9 cellular contexts compared by ENCODE assay signal in the genomic region with DNA sequence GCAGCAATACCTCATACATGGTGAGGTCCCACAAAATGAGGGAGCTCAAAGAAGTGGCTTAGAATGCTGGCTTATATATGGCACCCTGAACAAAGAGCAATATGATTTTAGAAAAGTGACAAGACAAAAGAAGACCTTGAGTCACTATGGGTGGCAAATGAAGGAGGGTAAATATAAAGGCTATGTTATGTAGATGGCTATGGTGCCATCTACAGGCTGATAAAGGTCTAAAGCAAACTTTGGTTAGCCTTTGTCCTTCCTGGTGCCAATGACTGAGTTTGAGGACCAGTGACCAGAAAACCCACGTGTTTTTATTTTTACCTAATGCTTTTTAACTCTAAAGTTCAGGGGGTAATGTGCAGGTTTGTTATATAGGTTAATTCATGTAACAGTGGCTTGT.
DNase-seq lines count a peak whose midpoint lies in the region; ATAC-seq and TF ChIP-seq lines count a peak whose summit lies in the region.
"Had no signal": no experiment of that assay in that cellular context is flagged by ENCODE, and none has a peak within 500 bp of the region (broad histone marks: within the 10 kb centered on the region; RNA-seq: fewer than 3 reads in every experiment).

No MANE protein-coding gene starts in this region.

- peak; percentile 3 for DNase-seq in DMS114 treated with DMSO at 0.1 percent for 48 hours (lab: John Stamatoyannopoulos, UW; ENCODE audit: unreplicated experiment)
- DNase-seq in H7 = peak; percentile 75
- peak; percentile 82 for DNase-seq in OCI-M1 (lab: John Stamatoyannopoulos, UW)
- DNase-seq in fibroblast of peridontal ligament (ENCODE audit: extremely low read depth) = peak; percentile 17
- DNase-seq in Peyer's patch = no peak
- no peak for DNase-seq in activated CD8-positive, alpha-beta memory T cell treated with anti-CD3 and anti-CD28 coated beads, Interleukin-2, amount 50 U/mL, for 48 hours

- TF ChIP-seq CTCF in Peyer's patch (IDR thresholded peaks at IDR 0.05) = peak in 2 of 6 experiments; percentile 33 to 47

- no peaks in the 10 kb centered on the region for H3K4me1 ChIP-seq in Peyer's patch
- H3K4me1 ChIP-seq: SJSA1 had no signal

- ATAC-seq in HG03520 (IDR thresholded peaks at IDR 0.05; ENCODE audit: unreplicated experiment) (no peak), HG03457 (IDR thresholded peaks at IDR 0.05; ENCODE audit: unreplicated experiment) (no peak)

- TF ChIP-seq POLR2A in Peyer's patch (IDR thresholded peaks at IDR 0.05) = no peak

- no peak overlapping the region for H3K4me3 ChIP-seq in H7 (ENCODE audit: insufficient read depth, low read depth, low read length)
- no peak overlapping the region for H3K4me3 ChIP-seq in Peyer's patch
- H3K4me3 ChIP-seq: SJSA1 had no signal

- H3K36me3 ChIP-seq in H7 (replicated peaks; ENCODE audit: control insufficient read depth, insufficient read depth, low read length) (no peaks in the 10 kb centered on the region), Peyer's patch (no peaks in the 10 kb centered on the region)
- H3K36me3 ChIP-seq: SJSA1 had no signal

- H3K27ac ChIP-seq in Peyer's patch = no peak overlapping the region
- H3K27ac ChIP-seq: SJSA1 had no signal

- H3K9me3 ChIP-seq in Peyer's patch = no peaks in the 10 kb centered on the region
- H3K9me3 ChIP-seq: SJSA1 had no signal

- H3K27me3 ChIP-seq in H7 (ENCODE audit: control insufficient read depth, insufficient read depth, low read length) (no peaks in the 10 kb centered on the region), Peyer's patch (no peaks in the 10 kb centered on the region)
- H3K27me3 ChIP-seq: SJSA1 had no signal

Comparison
In these comparisons a context has a peak if more than half of its experiments do, and no peak if none do; other contexts are left out.
1. DNase-seq: peak in DMS114 treated with DMSO at 0.1 percent for 48 hours (single experiment), H7 (single experiment), OCI-M1 (single experiment) and fibroblast of peridontal ligament (single experiment); none in Peyer's patch (0 of 3) and activated CD8-positive, alpha-beta memory T cell treated with anti-CD3 and anti-CD28 coated beads, Interleukin-2, amount 50 U/mL, for 48 hours (single experiment).